ENCODE assay signal across 8 cellular contexts in the genomic region with DNA sequence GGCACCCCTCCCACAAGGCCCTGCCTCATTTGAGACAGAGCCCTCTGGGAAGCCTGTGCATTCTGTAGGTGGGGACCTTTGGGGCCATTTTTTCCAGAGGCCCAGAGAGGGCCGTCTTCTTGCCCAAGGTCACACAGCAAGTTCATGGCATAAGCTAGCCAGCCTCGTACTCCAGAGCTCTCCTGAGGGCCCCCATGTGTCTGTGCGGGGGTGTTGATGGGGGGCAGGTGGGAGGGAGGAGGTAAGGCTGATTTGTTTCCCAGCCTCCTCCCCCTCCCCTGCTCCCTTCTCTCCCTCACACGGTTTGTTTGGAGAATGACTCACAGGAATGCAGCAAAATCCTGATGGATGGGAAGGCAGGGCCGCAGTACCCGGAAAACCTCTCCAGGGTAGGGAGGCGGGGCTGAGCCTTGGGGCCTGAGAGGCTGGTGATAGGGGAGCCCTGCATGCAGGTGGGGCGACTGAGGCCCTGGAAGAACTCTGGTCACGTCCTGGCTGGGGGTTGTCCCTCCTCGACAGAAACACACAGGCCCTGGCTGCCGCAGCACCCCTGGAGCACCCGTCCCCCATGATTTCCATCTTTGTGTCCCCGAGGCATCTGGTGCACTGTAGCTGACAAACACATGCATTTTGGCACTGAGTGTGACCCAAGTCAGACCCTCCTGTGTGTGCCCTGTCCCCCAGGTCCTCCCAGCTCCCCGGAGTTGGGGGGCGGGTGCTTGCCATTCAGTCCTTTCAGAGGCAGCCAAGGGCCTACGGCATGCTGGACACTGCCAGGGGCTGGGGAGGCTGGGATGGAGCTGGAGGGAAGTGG. TPM values are rescaled to one million over a fixed set of nuclear protein-coding genes. Genes with fewer than 3 reads are reported as not detected.
DNase-seq lines count a peak whose midpoint lies in the region; ATAC-seq and TF ChIP-seq lines count a peak whose summit lies in the region.

No MANE protein-coding gene starts in this region.

- peak overlapping the region; percentile 39 to 73 (median 57) for H3K27ac Mint-ChIP-seq in nephron
- H3K27ac Mint-ChIP-seq in activated naive CD8-positive, alpha-beta T cell treated with anti-CD3 and anti-CD28 coated beads, Interleukin-2, amount 50 U/mL, for 24 hours, result no peak overlapping the region

- no peak for ATAC-seq in HG02642 (IDR thresholded peaks at IDR 0.05; ENCODE audit: poor library complexity, unreplicated experiment)
- no peak for ATAC-seq in activated naive CD8-positive, alpha-beta T cell treated with anti-CD3 and anti-CD28 coated beads, Interleukin-2, amount 50 U/mL, for 24 hours

- H3K27me3 ChIP-seq in MG63 (no peaks in the 10 kb centered on the region), ectodermal cell (ENCODE audit: control insufficient read depth, insufficient read depth, low read length, poor library complexity, severe bottlenecking) (no peaks in the 10 kb centered on the region)

- H3K36me3 Mint-ChIP-seq in nephron (ENCODE audit: low read depth), result no peaks in the 10 kb centered on the region
- H3K36me3 Mint-ChIP-seq in activated naive CD8-positive, alpha-beta T cell treated with anti-CD3 and anti-CD28 coated beads, Interleukin-2, amount 50 U/mL, for 24 hours (ENCODE audit: low read depth), result no peaks in the 10 kb centered on the region

- H3K36me3 ChIP-seq in MG63, result no peaks in the 10 kb centered on the region; the same call in 1 of the 2 replicates
- H3K36me3 ChIP-seq in ectodermal cell (ENCODE audit: control insufficient read depth, insufficient read depth, low read length), result no peaks in the 10 kb centered on the region

- TF ChIP-seq CTCF in AG09319 (IDR thresholded peaks at IDR 0.05; ENCODE audit: low read depth, low read length) (no peak), nephron (IDR thresholded peaks at IDR 0.05; ENCODE audit: unreplicated experiment in 3 of 3) (no peak)

- H3K4me3 ChIP-seq in MG63 (no peak overlapping the region), ectodermal cell (ENCODE audit: insufficient read depth, low read depth, low read length) (no peak overlapping the region)

- no peaks in the 10 kb centered on the region for H3K9me3 Mint-ChIP-seq in nephron
- H3K9me3 Mint-ChIP-seq in activated naive CD8-positive, alpha-beta T cell treated with anti-CD3 and anti-CD28 coated beads, Interleukin-2, amount 50 U/mL, for 24 hours, result no peaks in the 10 kb centered on the region

- no peak overlapping the region for H3K4me3 Mint-ChIP-seq in nephron
- H3K4me3 Mint-ChIP-seq in activated naive CD8-positive, alpha-beta T cell treated with anti-CD3 and anti-CD28 coated beads, Interleukin-2, amount 50 U/mL, for 24 hours, result no peak overlapping the region

- no peaks in the 10 kb centered on the region for H3K9me3 ChIP-seq in MG63
- no peaks in the 10 kb centered on the region for H3K9me3 ChIP-seq in ectodermal cell (ENCODE audit: control insufficient read depth, low read length)

- peaks cover 39% of the 10 kb centered on the region for H3K4me1 ChIP-seq in ectodermal cell (ENCODE audit: control insufficient read depth, insufficient read depth, low read length)

- H3K4me1 Mint-ChIP-seq in nephron, result peaks cover 47% of the 10 kb centered on the region
- H3K4me1 Mint-ChIP-seq in activated naive CD8-positive, alpha-beta T cell treated with anti-CD3 and anti-CD28 coated beads, Interleukin-2, amount 50 U/mL, for 24 hours, result peaks cover 23% of the 10 kb centered on the region

- no peaks in the 10 kb centered on the region for H3K27me3 Mint-ChIP-seq in nephron (ENCODE audit: low read depth)
- H3K27me3 Mint-ChIP-seq in activated naive CD8-positive, alpha-beta T cell treated with anti-CD3 and anti-CD28 coated beads, Interleukin-2, amount 50 U/mL, for 24 hours, result no peaks in the 10 kb centered on the region

- peak overlapping the region; percentile 53 for H3K27ac ChIP-seq in ectodermal cell (ENCODE audit: insufficient read depth, low read depth, low read length, poor library complexity, severe bottlenecking)

- peak; percentile 45 for DNase-seq in AG09319 (ENCODE audit: extremely low read depth, low read depth)
- peak; percentile 69 for DNase-seq in MG63
- no peak for DNase-seq in mesenteric fat pad (ENCODE audit: low spot score)
- no peak for DNase-seq in activated naive CD8-positive, alpha-beta T cell treated with anti-CD3 and anti-CD28 coated beads, Interleukin-2, amount 50 U/mL, for 24 hours
- no peak for DNase-seq in central memory CD4-positive, alpha-beta T cell

- 24 to 27% methylated on average over 14 to 15 of the region's 16 CpGs for WGBS in ectodermal cell, 2 experiments

RNA-seq across cellular contexts. Expression of a gene that starts 29.7 kb away (rescaled TPM):
- 2.9 and 7.1 TPM in 2 replicates for total RNA-seq in MG63 (2014; rRNA removed; shearing (Covaris generic); ENCODE audit: low replicate concordance)
- 20.2 TPM for polyA plus RNA-seq in ectodermal cell (2013, experiment 1 of 4)
- polyA plus RNA-seq in ectodermal cell (2013, experiment 2 of 4), result 21.0 TPM
- polyA plus RNA-seq in ectodermal cell (2013, experiment 3 of 4), result 16.0 TPM
- 17.1 TPM for polyA plus RNA-seq in ectodermal cell (2013, experiment 4 of 4)
- 21.2 TPM for total RNA-seq in mesenteric fat pad

Comparison
In these comparisons a context has a peak if more than half of its experiments do, and no peak if none do; other contexts are left out.
1. DNase-seq: peak in AG09319 (single experiment) and MG63 (single experiment); none in mesenteric fat pad (single experiment), activated naive CD8-positive, alpha-beta T cell treated with anti-CD3 and anti-CD28 coated beads, Interleukin-2, amount 50 U/mL, for 24 hours (single experiment) and central memory CD4-positive, alpha-beta T cell (single experiment).